In genomic region chr20:58107533-58107932, GRCh38 we compare ENCODE assay signal across 20 cellular contexts.
"Had no signal": no experiment of that assay in that cellular context is flagged by ENCODE, and none has a peak within 500 bp of the region (broad histone marks: within the 10 kb centered on the region; RNA-seq: fewer than 3 reads in every experiment).

No MANE protein-coding gene starts in this region.

- H3K27ac ChIP-seq: cardiac muscle cell, foreskin keratinocyte, left ventricle myocardium inferior, parathyroid adenoma, psoas muscle, sigmoid colon, skin epidermis, suprapubic skin, thyroid gland, upper lobe of right lung had no signal

- H3K36me3 ChIP-seq: cardiac muscle cell, left ventricle myocardium inferior, sigmoid colon, suprapubic skin, thyroid gland, upper lobe of right lung had no signal

- H3K27me3 ChIP-seq: cardiac muscle cell, foreskin keratinocyte, sigmoid colon, suprapubic skin, thyroid gland, upper lobe of right lung had no signal

- H3K4me1 Mint-ChIP-seq: immature natural killer cell had no signal

- DNase-seq: effector memory CD8-positive, alpha-beta T cell; foreskin keratinocyte; immature natural killer cell; left ventricle myocardium inferior; mesendoderm; naive B cell; nucleus accumbens; psoas muscle; retina; sigmoid colon; stimulated activated CD4-positive, alpha-beta T cell treated with anti-CD3 and anti-CD28 coated beads, Interleukin-12 subunit alpha, Interleukin-12 subunit beta, amount 100 ng/mL, for 4 hours; stimulated activated naive CD8-positive, alpha-beta T cell treated with anti-CD3 and anti-CD28 coated beads, Interleukin-15, Interleukin-2, amounts not matched to agents 100 U/mL and 50 U/mL, for 24 hours; thyroid gland; upper lobe of right lung had no signal

- H3K4me3 ChIP-seq: cardiac muscle cell, left ventricle myocardium inferior, psoas muscle, sigmoid colon, skin epidermis, suprapubic skin, thyroid gland, upper lobe of right lung had no signal

- H3K9me3 ChIP-seq: left ventricle myocardium inferior, psoas muscle, suprapubic skin, thyroid gland, upper lobe of right lung had no signal

- ATAC-seq: effector memory CD8-positive, alpha-beta T cell; foreskin keratinocyte; psoas muscle; stimulated activated naive CD8-positive, alpha-beta T cell treated with anti-CD3 and anti-CD28 coated beads, Interleukin-15, Interleukin-2, amounts not matched to agents 100 U/mL and 50 U/mL, for 24 hours; upper lobe of right lung had no signal

- H3K4me3 Mint-ChIP-seq: dendritic cell treated with granulocyte-macrophage colony-stimulating factor and Interleukin-4, amounts not matched to agents 40 ng/mL and 50 ng/mL, for 4 days; effector memory CD8-positive, alpha-beta T cell; immature natural killer cell; naive B cell; neural crest cell had no signal

- H3K9me3 Mint-ChIP-seq: neural crest cell had no signal

- H3K27ac Mint-ChIP-seq: dendritic cell treated with granulocyte-macrophage colony-stimulating factor and Interleukin-4, amounts not matched to agents 40 ng/mL and 50 ng/mL, for 4 days; effector memory CD8-positive, alpha-beta T cell; immature natural killer cell; naive B cell had no signal

- H3K4me1 ChIP-seq: left ventricle myocardium inferior, parathyroid adenoma, psoas muscle, thyroid gland, upper lobe of right lung had no signal
